Comparison of ENCODE assay signal across 26 cellular contexts in the genomic region with DNA sequence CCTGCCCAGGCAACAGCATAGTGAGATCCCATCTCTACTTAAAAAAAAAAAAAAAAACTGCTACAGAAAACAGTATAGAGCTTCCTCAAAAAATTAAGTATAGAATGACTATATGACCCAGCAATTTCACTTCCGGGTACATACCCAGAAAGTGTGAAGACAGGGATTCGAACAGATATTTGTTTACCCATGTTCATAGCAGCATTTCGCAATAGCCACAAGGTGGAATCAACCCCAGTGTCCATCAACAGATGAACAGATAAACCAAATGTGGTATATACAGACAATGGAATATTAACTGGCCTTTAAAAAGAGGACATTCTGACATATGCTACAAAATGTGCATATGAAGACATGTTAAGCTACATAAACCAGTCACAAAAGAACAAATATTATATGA.
"Had no signal": no experiment of that assay in that cellular context is flagged by ENCODE, and none has a peak within 500 bp of the region (broad histone marks: within the 10 kb centered on the region; RNA-seq: fewer than 3 reads in every experiment).

No MANE protein-coding gene starts in this region.

- H3K4me3 ChIP-seq: left lung, lower lobe of right lung, pancreas, prostate gland, sigmoid colon, spleen, suprapubic skin, thoracic aorta, tibial artery, upper lobe of right lung had no signal

- H3K27ac ChIP-seq: left lung, lower lobe of right lung, pancreas, prostate gland, sigmoid colon, spleen, suprapubic skin, thoracic aorta, tibial artery, upper lobe of right lung had no signal

- H3K4me1 ChIP-seq: left lung, lower lobe of right lung, prostate gland, sigmoid colon, spleen, suprapubic skin, tibial artery, upper lobe of right lung had no signal

- H3K27me3 ChIP-seq: left lung, pancreas, sigmoid colon, spleen, suprapubic skin, tibial artery, upper lobe of right lung had no signal

- H3K9me3 ChIP-seq: left lung, lower lobe of right lung, pancreas, prostate gland, sigmoid colon, spleen, suprapubic skin, thoracic aorta, tibial artery, upper lobe of right lung had no signal

- FAIRE-seq: keratinocyte, pancreas, small intestine, urothelium cell line had no signal

- H3K36me3 ChIP-seq: left lung, lower lobe of right lung, pancreas, prostate gland, sigmoid colon, spleen, suprapubic skin, thoracic aorta, tibial artery, upper lobe of right lung had no signal

- DNase-seq: hippocampal formation; left colon; left lung; lower lobe of right lung; mammary epithelial cell; mesenchymal stem cell; naive thymus-derived CD8-positive, alpha-beta T cell; nucleus accumbens; pancreas; posterior cingulate gyrus; retina; right cardiac atrium; sigmoid colon; small intestine; spleen; stimulated activated CD4-positive, alpha-beta T cell treated with anti-CD3 and anti-CD28 coated beads, Interleukin-4, amount 100 ng/mL, for 24 hours; stimulated activated naive CD4-positive, alpha-beta T cell; tibial artery; trophoblast cell; upper lobe of right lung had no signal

- ATAC-seq: left colon; left lung; lower lobe of right lung; naive thymus-derived CD8-positive, alpha-beta T cell; pancreas; right cardiac atrium; stimulated activated effector memory CD8-positive, alpha-beta T cell treated with anti-CD3 and anti-CD28 coated beads, Interleukin-12 subunit alpha, Interleukin-12 subunit beta, amount 100 ng/mL, for 72 hours; upper lobe of right lung had no signal
